ENCODE assay signal across 8 cellular contexts in the genomic region with DNA sequence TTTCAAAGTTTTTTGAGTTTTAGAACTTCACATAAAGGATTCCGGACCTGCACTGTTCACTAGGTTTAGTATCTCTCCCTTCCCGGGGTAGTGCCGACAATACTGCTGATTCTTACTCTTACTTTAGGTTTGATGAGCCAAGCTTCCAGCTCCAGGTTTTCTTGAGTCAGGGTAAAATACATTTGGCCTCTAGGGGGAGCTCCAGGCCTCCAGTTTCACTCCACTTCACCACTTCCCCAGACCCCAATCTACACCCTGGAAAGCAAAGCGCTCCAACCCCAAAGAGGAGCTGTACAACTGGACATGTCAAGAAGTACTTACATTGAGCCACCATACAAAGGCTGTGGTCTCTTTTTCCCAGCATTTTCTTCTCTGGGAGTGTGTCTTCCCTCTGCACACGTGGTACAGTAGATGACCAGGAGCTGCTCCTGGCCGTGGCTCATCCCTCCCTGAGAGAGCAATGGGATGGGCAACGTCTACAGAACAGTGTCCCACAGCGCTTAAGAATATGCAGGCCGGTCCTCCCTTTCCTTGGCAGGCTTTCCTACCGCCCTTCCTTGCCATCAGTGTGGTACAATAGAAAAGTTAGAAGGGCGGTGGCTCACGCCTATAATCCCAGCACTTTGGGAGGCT.
A peak's percentile ranks its signal among the peaks of the same experiment; 100 is the strongest.
DNase-seq lines count a peak whose midpoint lies in the region; ATAC-seq, FAIRE-seq and TF ChIP-seq lines count a peak whose summit lies in the region.

No MANE protein-coding gene starts in this region.

- H3K9me3 Mint-ChIP-seq in activated CD4-positive, alpha-beta T cell treated with anti-CD3 and anti-CD28 coated beads, Interleukin-2, amount 10 ng/mL, durations not matched to agents 7 days and 5 days, result no peaks in the 10 kb centered on the region

- no peak for FAIRE-seq in D721Med (lab: Jason Lieb, UNC)

- H3K36me3 Mint-ChIP-seq in activated CD4-positive, alpha-beta T cell treated with anti-CD3 and anti-CD28 coated beads, Interleukin-2, amount 10 ng/mL, durations not matched to agents 7 days and 5 days (ENCODE audit: low read depth), result peaks cover 1% of the 10 kb centered on the region

- no peak overlapping the region for H3K4me3 Mint-ChIP-seq in activated CD4-positive, alpha-beta T cell treated with anti-CD3 and anti-CD28 coated beads, Interleukin-2, amount 10 ng/mL, durations not matched to agents 7 days and 5 days

- no peak for DNase-seq in D721Med (ENCODE audit: insufficient read length, low spot score)
- peak; percentile 61 for DNase-seq in NCI-H748 (lab: John Stamatoyannopoulos, UW; ENCODE audit: unreplicated experiment)
- DNase-seq in activated CD4-positive, alpha-beta T cell treated with anti-CD3 and anti-CD28 coated beads, Interleukin-2, amount 10 ng/mL, durations not matched to agents 7 days and 5 days, result peak; percentile 72
- DNase-seq in effector CD8-positive, alpha-beta T cell (lab: John Stamatoyannopoulos, UW), result peak; percentile 30
- peak; percentile 44 for DNase-seq in midbrain (lab: John Stamatoyannopoulos, UW)
- peak; percentile 28 to 32 for DNase-seq in stimulated activated CD8-positive, alpha-beta memory T cell treated with anti-CD3 and anti-CD28 coated beads, Interleukin-7, amount 100 ng/mL, for 1 hour (ENCODE audit: low read depth in 2 of 2)
- no peak for DNase-seq in cerebellum (ENCODE audit: low spot score)

- CTCF ChIA-PET in activated CD4-positive, alpha-beta T cell treated with anti-CD3 and anti-CD28 coated beads, Interleukin-2, amount 10 ng/mL, durations not matched to agents 7 days and 5 days (lab: Charles Lee), result interaction anchor here (0.6 to 4.3 kb wide), 42 partner anchors 10 to 1010 kb away, joined by 3 to 19 read pairs (median 4); partner anchors contain the start of genes CD200R1 and GTPBP8

- TF ChIP-seq CTCF in D721Med (IDR thresholded peaks at IDR 0.05; ENCODE audit: insufficient read depth, missing control alignments), result peak; percentile 71

- H3K27me3 Mint-ChIP-seq in activated CD4-positive, alpha-beta T cell treated with anti-CD3 and anti-CD28 coated beads, Interleukin-2, amount 10 ng/mL, durations not matched to agents 7 days and 5 days, result no peaks in the 10 kb centered on the region

- H3K4me1 Mint-ChIP-seq in activated CD4-positive, alpha-beta T cell treated with anti-CD3 and anti-CD28 coated beads, Interleukin-2, amount 10 ng/mL, durations not matched to agents 7 days and 5 days, result peaks cover 45% of the 10 kb centered on the region

- H3K27ac Mint-ChIP-seq in activated CD4-positive, alpha-beta T cell treated with anti-CD3 and anti-CD28 coated beads, Interleukin-2, amount 10 ng/mL, durations not matched to agents 7 days and 5 days, result no peak overlapping the region

- POLR2A ChIA-PET in activated CD4-positive, alpha-beta T cell treated with anti-CD3 and anti-CD28 coated beads, Interleukin-2, amount 10 ng/mL, durations not matched to agents 7 days and 5 days (lab: Charles Lee), result no interaction called here

- ATAC-seq in HG02610 (IDR thresholded peaks at IDR 0.05; ENCODE audit: unreplicated experiment), result peak; percentile 56

Comparison
In these comparisons a context has a peak if more than half of its experiments do, and no peak if none do; other contexts are left out.
1. DNase-seq: peak in NCI-H748 (single experiment), activated CD4-positive, alpha-beta T cell treated with anti-CD3 and anti-CD28 coated beads, Interleukin-2, amount 10 ng/mL, durations not matched to agents 7 days and 5 days (single experiment), effector CD8-positive, alpha-beta T cell (single experiment), midbrain (single experiment) and stimulated activated CD8-positive, alpha-beta memory T cell treated with anti-CD3 and anti-CD28 coated beads, Interleukin-7, amount 100 ng/mL, for 1 hour (2 of 2); none in D721Med (single experiment) and cerebellum (single experiment).